ENCODE assay signal across 25 cellular contexts in the genomic region with DNA sequence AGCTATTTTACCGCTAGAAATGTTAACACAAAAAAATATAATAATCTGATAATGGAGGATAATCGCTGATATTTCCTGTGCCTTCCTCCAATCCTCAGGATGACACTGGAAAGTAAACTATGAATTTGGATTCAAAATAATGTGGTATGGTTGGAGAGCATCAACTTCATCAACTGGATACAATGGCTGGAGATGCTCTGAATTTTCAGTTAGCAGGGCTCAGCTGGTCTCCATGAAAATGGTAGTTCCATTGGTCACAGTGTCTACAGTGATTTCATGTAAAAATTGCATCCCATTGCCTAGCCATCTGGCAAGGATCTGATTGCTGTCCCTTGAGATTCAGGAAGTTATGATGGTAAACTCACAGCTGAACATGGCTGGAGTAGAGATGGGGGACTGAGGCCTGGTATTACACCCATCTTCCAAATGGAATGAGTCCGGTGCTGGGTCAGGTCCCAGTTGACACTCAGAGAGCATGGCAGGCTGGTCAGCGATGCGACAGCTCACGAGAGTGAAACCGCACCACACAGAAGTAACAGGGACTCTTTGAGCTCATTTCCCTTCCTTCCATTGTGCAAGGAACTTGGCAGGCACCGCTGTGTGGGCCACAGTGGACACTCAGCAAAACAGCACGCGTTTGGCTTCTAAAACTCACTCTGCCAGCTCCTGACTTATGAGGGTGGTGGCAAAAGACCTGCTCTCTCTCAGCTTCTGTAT.
DNase-seq lines count a peak whose midpoint lies in the region; ATAC-seq and TF ChIP-seq lines count a peak whose summit lies in the region.
"Had no signal": no experiment of that assay in that cellular context is flagged by ENCODE, and none has a peak within 500 bp of the region (broad histone marks: within the 10 kb centered on the region; RNA-seq: fewer than 3 reads in every experiment).

No MANE protein-coding gene starts in this region.

- no peaks in the 10 kb centered on the region for H3K9me2 ChIP-seq in GM23248 (ENCODE audit: insufficient read depth)

- H3K36me3 ChIP-seq in mammary epithelial cell (ENCODE audit: insufficient read depth, low read length) (no peaks in the 10 kb centered on the region), neuronal stem cell (replicated peaks in 1 of 2; ENCODE audit: control insufficient read depth in 2 of 2, insufficient read depth in 2 of 2, low read length in 2 of 2) (no peaks in the 10 kb centered on the region), upper lobe of left lung (no peaks in the 10 kb centered on the region), GM23248 (ENCODE audit: low read depth) (no peaks in the 10 kb centered on the region), testis (ENCODE audit: low read depth, missing control alignments) (no peaks in the 10 kb centered on the region)
- H3K36me3 ChIP-seq: tibial nerve had no signal

- H3K27ac Mint-ChIP-seq in MCF 10A (ENCODE audit: low read depth, unreplicated experiment) (no peak overlapping the region), natural killer cell (no peak overlapping the region)
- H3K27ac Mint-ChIP-seq: nephron, WTC11 had no signal

- H3K4me1 ChIP-seq in mammary epithelial cell (ENCODE audit: insufficient read depth, low read length) = peaks cover 30% of the 10 kb centered on the region
- peaks cover 4 to 5% of the 10 kb centered on the region in 2 donors for H3K4me1 ChIP-seq in neuronal stem cell (ENCODE audit: control insufficient read depth in 2 of 2, insufficient read depth in 1 of 2, low read depth in 1 of 2, low read length in 2 of 2)
- H3K4me1 ChIP-seq in upper lobe of left lung = peaks cover 10 to 30% (median 14%) of the 10 kb centered on the region in 4 donors
- H3K4me1 ChIP-seq in GM23248 (ENCODE audit: insufficient read depth) = peaks cover 14% of the 10 kb centered on the region
- H3K4me1 ChIP-seq in testis = peaks cover 16% of the 10 kb centered on the region
- H3K4me1 ChIP-seq: body of pancreas had no signal

- ATAC-seq in left cardiac atrium = peak; percentile 50 to 84
- peak; percentile 62 to 73 for ATAC-seq in upper lobe of left lung (ENCODE audit: low FRiP score in 2 of 2)
- ATAC-seq in natural killer cell = no peak
- ATAC-seq: body of pancreas; GM12878; stimulated activated naive CD8-positive, alpha-beta T cell treated with anti-CD3 and anti-CD28 coated beads, Interleukin-15, Interleukin-2, amounts not matched to agents 100 U/mL and 50 U/mL, for 24 hours; WTC11 had no signal

- H3K4me3 ChIP-seq in mammary epithelial cell (replicated peaks in 1 of 3; ENCODE audit: insufficient read depth in 1 of 3, low read depth in 2 of 3, low read length in 3 of 3) = no peak overlapping the region
- no peak overlapping the region for H3K4me3 ChIP-seq in neuronal stem cell (ENCODE audit: low read length in 2 of 2)
- H3K4me3 ChIP-seq in upper lobe of left lung = no peak overlapping the region
- H3K4me3 ChIP-seq in GM23248 = no peak overlapping the region
- H3K4me3 ChIP-seq in testis = no peak overlapping the region
- H3K4me3 ChIP-seq: body of pancreas, GM12878, tibial nerve had no signal

- intact Hi-C loops in mammary epithelial cell (cut with micrococcal nuclease) = no loop called here
- intact Hi-C loops in MCF 10A (cut with micrococcal nuclease) = no loop called here
- intact Hi-C loops in left cardiac atrium (cut with DNase I) = no loop called here
- intact Hi-C loops in testis (cut with DNase I; ENCODE audit: low total_unique reads) = no loop called here
- intact Hi-C loops in natural killer cell (cut with micrococcal nuclease) = no loop called here

- H3K4me3 Mint-ChIP-seq in MCF 10A (ENCODE audit: unreplicated experiment) = no peak overlapping the region
- H3K4me3 Mint-ChIP-seq in natural killer cell = no peak overlapping the region
- H3K4me3 Mint-ChIP-seq: nephron, WTC11 had no signal

- H2BK15ac ChIP-seq in neuronal stem cell (ENCODE audit: low read length) = no peak overlapping the region

- H3F3A ChIP-seq in GM23248 (ENCODE audit: insufficient read depth) = peaks cover 16% of the 10 kb centered on the region

- H3K9ac ChIP-seq in mammary epithelial cell (ENCODE audit: insufficient read depth, low read length) (no peak overlapping the region), neuronal stem cell (ENCODE audit: low read depth, low read length, poor library complexity) (no peak overlapping the region), GM23248 (no peak overlapping the region)

- H3K79me2 ChIP-seq in mammary epithelial cell (ENCODE audit: insufficient read depth, low read length) (no peaks in the 10 kb centered on the region), GM23248 (ENCODE audit: insufficient read depth) (no peaks in the 10 kb centered on the region)

- no peaks in the 10 kb centered on the region for H3K27me3 Mint-ChIP-seq in MCF 10A (ENCODE audit: insufficient read depth, unreplicated experiment)
- H3K27me3 Mint-ChIP-seq in natural killer cell (ENCODE audit: low read depth in 2 of 2) = peaks cover 20 to 25% of the 10 kb centered on the region in 2 donors

- no TSS peak for BruUV-seq in mammary epithelial cell (replicated peaks; lab: Mats Ljungman, UMichigan)
- no TSS peak for BruUV-seq in MCF 10A (replicated peaks; lab: Mats Ljungman, UMichigan)

- H4K20me1 ChIP-seq in mammary epithelial cell (ENCODE audit: insufficient read depth, low read length) = no peaks in the 10 kb centered on the region
- no peaks in the 10 kb centered on the region for H4K20me1 ChIP-seq in GM23248 (ENCODE audit: insufficient read depth)

- no peaks in the 10 kb centered on the region for H3K79me1 ChIP-seq in neuronal stem cell (ENCODE audit: low read depth, low read length)

- no peak overlapping the region for H2AK5ac ChIP-seq in neuronal stem cell (ENCODE audit: low read depth, low read length)

- peak in 1 of 4 donors; percentile 32 for TF ChIP-seq POLR2A in upper lobe of left lung (IDR thresholded peaks at IDR 0.05)
- no peak for TF ChIP-seq POLR2A in testis (IDR thresholded peaks at IDR 0.05)

- dilution Hi-C loops in mammary epithelial cell (cut with HindIII; ENCODE audit: low sequenced_read_pairs) = loop anchor here (10.0 kb wide), 1 partner anchor 80 kb away; no protein-coding TSS in a partner anchor

- no peak overlapping the region for H3K27ac ChIP-seq in mammary epithelial cell (ENCODE audit: insufficient read depth, low read depth, low read length)
- no peak overlapping the region for H3K27ac ChIP-seq in neuronal stem cell (replicated peaks; ENCODE audit: low read length)
- peak overlapping the region in 3 of 4 donors; percentile 49 to 72 (median 65) for H3K27ac ChIP-seq in upper lobe of left lung
- H3K27ac ChIP-seq in GM23248 = no peak overlapping the region
- no peak overlapping the region for H3K27ac ChIP-seq in testis
- H3K27ac ChIP-seq: body of pancreas had no signal

- H3K36me3 Mint-ChIP-seq in MCF 10A (ENCODE audit: insufficient read depth, unreplicated experiment) (peaks cover 6% of the 10 kb centered on the region), natural killer cell (no peaks in the 10 kb centered on the region)
- H3K36me3 Mint-ChIP-seq: WTC11 had no signal

- H3K4me1 Mint-ChIP-seq in MCF 10A (ENCODE audit: insufficient read depth, unreplicated experiment) (peaks cover 21% of the 10 kb centered on the region), natural killer cell (peaks cover 15% of the 10 kb centered on the region in 2 donors)
- H3K4me1 Mint-ChIP-seq: WTC11 had no signal

- no peak overlapping the region for H3K4ac ChIP-seq in neuronal stem cell (ENCODE audit: low read length)

- H2AFZ ChIP-seq in mammary epithelial cell (ENCODE audit: low read depth, low read length) (peak overlapping the region; percentile 82), neuronal stem cell (ENCODE audit: low read length) (no peak overlapping the region), GM23248 (no peak overlapping the region)

- WGBS in mammary epithelial cell (ENCODE audit: low coverage, missing lambda C conversion rate) = 29% methylated on average over 10 of the region's 10 CpGs
- no CpG with 5 or more reads among the region's 10 CpGs for WGBS in neuronal stem cell (ENCODE audit: extremely low coverage in 2 of 2, insufficient read length in 2 of 2, insufficient replicate concordance in 1 of 2), 2 donors
- WGBS in upper lobe of left lung, 2 donors = 61 to 77% methylated on average over 10 of the region's 10 CpGs
- WGBS in GM23248 (ENCODE audit: low coverage in 1 of 2, low lambda C conversion rate in 2 of 2, missing lambda C conversion rate in 2 of 2), 2 experiments = 93 to 97% methylated on average over 10 of the region's 10 CpGs
- WGBS in testis, 2 donors = 95 to 96% methylated on average over 5 to 10 of the region's 10 CpGs

- no peak overlapping the region for H4K91ac ChIP-seq in neuronal stem cell (ENCODE audit: low read depth, low read length, poor library complexity)

- H3K18ac ChIP-seq in neuronal stem cell (ENCODE audit: low read length) = no peak overlapping the region

- no peak overlapping the region for H4K8ac ChIP-seq in neuronal stem cell (ENCODE audit: low read depth, low read length)

- H3K27me3 ChIP-seq in mammary epithelial cell (ENCODE audit: insufficient read depth, low read length) (no peaks in the 10 kb centered on the region), neuronal stem cell (ENCODE audit: control insufficient read depth in 3 of 3, insufficient read depth in 3 of 3, low read depth in 1 of 3, low read length in 3 of 3) (no peaks in the 10 kb centered on the region), upper lobe of left lung (no peaks in the 10 kb centered on the region), GM23248 (replicated peaks; ENCODE audit: insufficient read depth) (no peaks in the 10 kb centered on the region), testis (no peaks in the 10 kb centered on the region)
- H3K27me3 ChIP-seq: body of pancreas, tibial nerve had no signal

- peak overlapping the region; percentile 4 for H3K4me2 ChIP-seq in mammary epithelial cell (ENCODE audit: insufficient read depth, low read depth, low read length)
- H3K4me2 ChIP-seq in neuronal stem cell (ENCODE audit: insufficient read depth, low read length, poor library complexity, severe bottlenecking) = no peak overlapping the region
- H3K4me2 ChIP-seq in GM23248 (ENCODE audit: unreplicated experiment) = no peak overlapping the region

- H3K9me3 ChIP-seq in mammary epithelial cell (replicated peaks; ENCODE audit: insufficient read depth, low read length) = no peaks in the 10 kb centered on the region
- H3K9me3 ChIP-seq in neuronal stem cell (replicated peaks in 1 of 2; ENCODE audit: control insufficient read depth in 2 of 2, insufficient read depth in 1 of 2, low read depth in 1 of 2, low read length in 2 of 2) = no peaks in the 10 kb centered on the region
- H3K9me3 ChIP-seq in upper lobe of left lung = no peaks in the 10 kb centered on the region
- H3K9me3 ChIP-seq in GM23248 (ENCODE audit: low read depth) = no peaks in the 10 kb centered on the region
- no peaks in the 10 kb centered on the region for H3K9me3 ChIP-seq in testis
- H3K9me3 ChIP-seq: body of pancreas, tibial nerve had no signal

- CTCF ChIA-PET in mammary epithelial cell (lab: Charles Lee; ENCODE audit: low non-redundant PET) (no interaction called here), MCF 10A (lab: Yijun Ruan, JAX) (interaction anchor here (0.6 to 3.1 kb wide), 4 partner anchors 16 to 203 kb away, joined by 3 to 12 read pairs (median 6); partner anchors contain the start of gene TNFAIP3)

- in situ Hi-C loops in mammary epithelial cell (cut with MboI; ENCODE audit: low sequenced_read_pairs in 2 of 2) = loop anchor here in 1 of 2 donors (25.0 kb wide), 1 partner anchor 388 kb away; the partner anchor contains the start of gene PERP
- in situ Hi-C loops in GM23248 (cut with MboI) = loop anchor here (25.0 kb wide), 1 partner anchor 388 kb away; the partner anchor contains the start of gene PERP

- no peak overlapping the region for H3K23ac ChIP-seq in neuronal stem cell (ENCODE audit: low read depth, low read length, poor library complexity)

- peak overlapping the region; percentile 7 for H2BK5ac ChIP-seq in neuronal stem cell (ENCODE audit: low read length)

- no peak overlapping the region for H2BK120ac ChIP-seq in neuronal stem cell (ENCODE audit: low read depth, low read length)

- H3K9me3 Mint-ChIP-seq in MCF 10A (ENCODE audit: unreplicated experiment) (no peaks in the 10 kb centered on the region), natural killer cell (no peaks in the 10 kb centered on the region)
- H3K9me3 Mint-ChIP-seq: nephron, WTC11 had no signal

- POLR2A ChIA-PET in MCF 10A (lab: Yijun Ruan, JAX) = interaction anchor here (1.1 to 2.0 kb wide), 2 partner anchors 87 to 1177 kb away, joined by 3 to 11 read pairs; no protein-coding TSS in a partner anchor

- H3K14ac ChIP-seq in neuronal stem cell (ENCODE audit: low read length) = no peak overlapping the region

- TF ChIP-seq CTCF in mammary epithelial cell (conservative IDR thresholded peaks at IDR 0.05 in 1 of 2, IDR thresholded peaks at IDR 0.05 in 1 of 2; ENCODE audit: extremely low read depth in 1 of 2, insufficient read depth in 1 of 2, low read depth in 1 of 2, low read length in 2 of 2) (no peak), MCF 10A (IDR thresholded peaks at IDR 0.05; ENCODE audit: unreplicated experiment) (no peak), upper lobe of left lung (IDR thresholded peaks at IDR 0.05) (no peak), testis (IDR thresholded peaks at IDR 0.05) (no peak), natural killer cell (IDR thresholded peaks at IDR 0.05) (no peak)

- TF ChIP-seq EP300 in upper lobe of left lung (IDR thresholded peaks at IDR 0.05) = peak in 1 of 4 donors; percentile 22

- DNase-seq in mammary epithelial cell (no peak), MCF 10A (ENCODE audit: unreplicated experiment) (no peak), left cardiac atrium (peak; percentile 62), neuronal stem cell (ENCODE audit: low spot score) (no peak), upper lobe of left lung (peak; percentile 13 to 70), GM23248 (no peak), testis (no peak), natural killer cell (no peak)
- DNase-seq: 8988T; activated CD4-positive, alpha-beta T cell treated with anti-CD3 and anti-CD28 coated beads, Interleukin-2, amount 50 U/mL, for 4 hours; activated CD8-positive, alpha-beta memory T cell treated with anti-CD3 and anti-CD28 coated beads, Interleukin-2, amount 50 U/mL, for 48 hours; activated effector memory CD4-positive, alpha-beta T cell treated with Interleukin-2 at 50 U/mL for 16 hours; DMS79; effector CD8-positive, alpha-beta T cell; foreskin melanocyte; Kasumi-1; NCI-H2081; NCI-H446; stimulated activated CD4-positive, alpha-beta T cell treated with anti-CD3 and anti-CD28 coated beads, Interleukin-4, amount 100 ng/mL, for 1 hour; stimulated activated naive CD8-positive, alpha-beta T cell treated with anti-CD3 and anti-CD28 coated beads, Interleukin-15, Interleukin-2, amounts not matched to agents 100 U/mL and 50 U/mL, for 24 hours had no signal

- H2BK12ac ChIP-seq in neuronal stem cell (ENCODE audit: low read length) = no peak overlapping the region

Comparison
In these comparisons a context has a peak if more than half of its experiments do, and no peak if none do; other contexts are left out.
1. DNase-seq: peak in left cardiac atrium (single experiment) and upper lobe of left lung (2 of 2); none in mammary epithelial cell (single experiment), MCF 10A (single experiment), neuronal stem cell (single experiment), GM23248 (single experiment), testis (single experiment) and natural killer cell (single experiment).
2. H3K27ac ChIP-seq: peak in upper lobe of left lung (3 of 4); none in mammary epithelial cell (single experiment), neuronal stem cell (single experiment), GM23248 (single experiment) and testis (0 of 2).
3. ATAC-seq: peak in left cardiac atrium (2 of 2) and upper lobe of left lung (2 of 2); none in natural killer cell (0 of 3).